22 cellular contexts compared by ENCODE assay signal in the genomic region with DNA sequence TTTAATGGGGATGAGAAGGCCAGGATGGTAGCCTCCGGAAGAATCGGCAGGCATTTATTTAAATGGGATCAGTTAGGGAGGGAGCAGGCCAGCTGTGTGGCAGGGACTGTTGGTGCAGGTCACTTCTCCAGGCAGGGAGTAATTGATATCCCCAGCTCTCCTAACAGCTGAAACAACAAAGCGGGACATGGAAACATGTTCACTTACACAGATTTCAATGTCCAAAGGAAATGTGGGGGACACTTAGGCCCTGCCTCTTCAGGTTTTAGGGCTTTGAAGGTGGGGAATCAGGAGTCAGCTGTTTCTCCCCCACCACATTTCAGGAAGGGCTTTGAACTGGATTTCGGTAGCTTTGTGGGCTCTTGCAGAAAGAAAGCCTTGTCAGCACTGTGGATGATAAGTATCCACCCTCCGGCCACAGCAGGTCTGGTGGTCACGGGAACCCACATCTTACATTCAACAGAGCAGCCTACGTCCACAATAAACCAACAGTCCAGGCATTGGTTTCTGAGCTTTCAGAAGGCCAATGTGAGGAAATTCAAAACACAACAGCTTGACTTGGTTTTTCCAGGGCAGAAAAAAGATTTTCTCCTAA.
A peak's percentile ranks its signal among the peaks of the same experiment; 100 is the strongest.
DNase-seq lines count a peak whose midpoint lies in the region; TF ChIP-seq lines count a peak whose summit lies in the region.
"Had no signal": no experiment of that assay in that cellular context is flagged by ENCODE, and none has a peak within 500 bp of the region (broad histone marks: within the 10 kb centered on the region; RNA-seq: fewer than 3 reads in every experiment).

No MANE protein-coding gene starts in this region.

- H2BK120ac ChIP-seq in mesenchymal stem cell (ENCODE audit: low read depth, low read length): no peak overlapping the region

- no peak overlapping the region for H3K18ac ChIP-seq in mesenchymal stem cell (ENCODE audit: low read depth in 1 of 2, low read length in 2 of 2)

- no peak overlapping the region for H3K4me3 Mint-ChIP-seq in activated T-helper 2 cell treated with anti-CD3 and anti-CD28 coated beads, Interferon-gamma antibody, Interleukin-2, Interleukin-4, amounts not matched to agents 10 μg/mL and 5 μg/mL and 100 μg/mL, durations not matched to agents 14 hours and 24 hours and 36 hours (ENCODE audit: low read depth)
- H3K4me3 Mint-ChIP-seq: activated T-helper 1 cell treated with anti-CD3 and anti-CD28 coated beads, Interleukin-12 subunit alpha, Interleukin-12 subunit beta, Interleukin-2, Interleukin-4 antibody, amounts not matched to agents 30 ng/mL and 10 ng/mL and 1 ng/mL, durations not matched to agents 14 hours and 24 hours and 36 hours; effector memory CD8-positive, alpha-beta T cell; H9; memory B cell; naive thymus-derived CD8-positive, alpha-beta T cell; T-cell had no signal

- H2BK5ac ChIP-seq in mesenchymal stem cell (ENCODE audit: low read depth, low read length, poor library complexity, severe bottlenecking): no peak overlapping the region

- TF ChIP-seq CTCF in BE2C (IDR thresholded peaks at IDR 0.05; ENCODE audit: low read depth, low read length): no peak

- no peak overlapping the region for H4K8ac ChIP-seq in mesenchymal stem cell (ENCODE audit: low read length)

- H2AFZ ChIP-seq in mesenchymal stem cell (ENCODE audit: low read depth, low read length): no peak overlapping the region

- H2AK5ac ChIP-seq in mesenchymal stem cell (ENCODE audit: low read length, severe bottlenecking): no peak overlapping the region

- H3K27ac ChIP-seq in mesenchymal stem cell (ENCODE audit: low read length, poor library complexity, severe bottlenecking): no peak overlapping the region
- H3K27ac ChIP-seq: tibial artery had no signal

- no peaks in the 10 kb centered on the region for H3K4me1 Mint-ChIP-seq in activated T-helper 2 cell treated with anti-CD3 and anti-CD28 coated beads, Interferon-gamma antibody, Interleukin-2, Interleukin-4, amounts not matched to agents 10 μg/mL and 5 μg/mL and 100 μg/mL, durations not matched to agents 14 hours and 24 hours and 36 hours (ENCODE audit: low read depth)
- H3K4me1 Mint-ChIP-seq: memory B cell; naive thymus-derived CD8-positive, alpha-beta T cell; T-cell had no signal

- no peak overlapping the region for H3K27ac Mint-ChIP-seq in activated T-helper 2 cell treated with anti-CD3 and anti-CD28 coated beads, Interferon-gamma antibody, Interleukin-2, Interleukin-4, amounts not matched to agents 10 μg/mL and 5 μg/mL and 100 μg/mL, durations not matched to agents 14 hours and 24 hours and 36 hours
- H3K27ac Mint-ChIP-seq: activated naive CD4-positive, alpha-beta T cell treated with anti-CD3 and anti-CD28 coated beads, Interleukin-2, amount 50 U/mL, for 72 hours; activated T-helper 1 cell treated with anti-CD3 and anti-CD28 coated beads, Interleukin-12 subunit alpha, Interleukin-12 subunit beta, Interleukin-2, Interleukin-4 antibody, amounts not matched to agents 30 ng/mL and 10 ng/mL and 1 ng/mL, durations not matched to agents 14 hours and 24 hours and 36 hours; effector memory CD8-positive, alpha-beta T cell; memory B cell; naive thymus-derived CD8-positive, alpha-beta T cell; T-cell had no signal

- H4K91ac ChIP-seq in mesenchymal stem cell (ENCODE audit: low read length): no peak overlapping the region

- no peak overlapping the region for H3K4ac ChIP-seq in mesenchymal stem cell (ENCODE audit: low read depth in 1 of 2, low read length in 2 of 2)

- H3K27me3 Mint-ChIP-seq in activated T-helper 2 cell treated with anti-CD3 and anti-CD28 coated beads, Interferon-gamma antibody, Interleukin-2, Interleukin-4, amounts not matched to agents 10 μg/mL and 5 μg/mL and 100 μg/mL, durations not matched to agents 14 hours and 24 hours and 36 hours (ENCODE audit: low read depth): peaks cover 16% of the 10 kb centered on the region
- H3K27me3 Mint-ChIP-seq: memory B cell had no signal

- no peak overlapping the region for H3K4me3 ChIP-seq in BE2C (ENCODE audit: low read depth, low read length)
- H3K4me3 ChIP-seq in mesenchymal stem cell (ENCODE audit: insufficient read depth in 1 of 2, low read depth in 1 of 2, low read length in 2 of 2): no peak overlapping the region
- H3K4me3 ChIP-seq: tibial artery had no signal

- H3K4me2 ChIP-seq in mesenchymal stem cell (ENCODE audit: low read length, poor library complexity, severe bottlenecking): no peak overlapping the region

- H2BK15ac ChIP-seq in mesenchymal stem cell (ENCODE audit: low read depth, poor library complexity, severe bottlenecking): no peak overlapping the region

- H3K9ac ChIP-seq in mesenchymal stem cell (ENCODE audit: low read length): no peak overlapping the region

- peak; percentile 33 for DNase-seq in BE2C
- peak; percentile 79 for DNase-seq in NCI-H146 treated with DMSO at 0.1 percent for 48 hours (lab: John Stamatoyannopoulos, UW; ENCODE audit: unreplicated experiment)
- peak; percentile 79 for DNase-seq in SHP77 (lab: John Stamatoyannopoulos, UW)
- peak; percentile 29 for DNase-seq in mesenchymal stem cell
- no peak for DNase-seq in NOMO-1 treated with DMSO at 0.1 percent for 48 hours (lab: John Stamatoyannopoulos, UW; ENCODE audit: unreplicated experiment)
- DNase-seq in activated T-helper 2 cell treated with anti-CD3 and anti-CD28 coated beads, Interferon-gamma antibody, Interleukin-2, Interleukin-4, amounts not matched to agents 10 μg/mL and 5 μg/mL and 100 μg/mL, durations not matched to agents 14 hours and 24 hours and 36 hours (ENCODE audit: low spot score): no peak
- no peak for DNase-seq in NCI-H128 (lab: John Stamatoyannopoulos, UW; ENCODE audit: unreplicated experiment)
- no peak for DNase-seq in AG20443 (ENCODE audit: low spot score)
- DNase-seq: activated CD4-positive, alpha-beta T cell treated with anti-CD3 and anti-CD28 coated beads for 4 hours; DMS 273 treated with DMSO at 0.1 percent for 48 hours; effector memory CD8-positive, alpha-beta T cell; H9; naive thymus-derived CD8-positive, alpha-beta T cell; NCI-H2171 treated with DMSO at 0.1 percent for 48 hours; small intestine; stimulated activated CD4-positive, alpha-beta T cell treated with anti-CD3 and anti-CD28 coated beads, Interleukin-2, amount 100 ng/mL, for 48 hours; stimulated activated naive CD8-positive, alpha-beta T cell treated with anti-CD3 and anti-CD28 coated beads, Interleukin-15, Interleukin-2, amounts not matched to agents 100 U/mL and 50 U/mL, for 24 hours; T-cell; tibial artery had no signal

- H3K14ac ChIP-seq in mesenchymal stem cell (ENCODE audit: low read length in 2 of 2): no peak overlapping the region

- H3K27me3 ChIP-seq in BE2C: no peaks in the 10 kb centered on the region
- H3K27me3 ChIP-seq in mesenchymal stem cell (ENCODE audit: control insufficient read depth in 1 of 2, insufficient read depth in 1 of 2, low read length in 2 of 2): no peaks in the 10 kb centered on the region
- H3K27me3 ChIP-seq: tibial artery had no signal

- H3K23ac ChIP-seq in mesenchymal stem cell (ENCODE audit: low read length in 2 of 2): no peak overlapping the region

- no peaks in the 10 kb centered on the region for H3K79me1 ChIP-seq in mesenchymal stem cell (replicated peaks; ENCODE audit: low read length, poor library complexity, severe bottlenecking)

- H3K9me3 ChIP-seq in BE2C (no peaks in the 10 kb centered on the region), mesenchymal stem cell (ENCODE audit: control insufficient read depth, low read length) (no peaks in the 10 kb centered on the region)
- H3K9me3 ChIP-seq: tibial artery had no signal

- 60% methylated on average over 7 of the region's 7 CpGs for WGBS in mesenchymal stem cell

- H3K36me3 ChIP-seq in BE2C (no peaks in the 10 kb centered on the region), mesenchymal stem cell (ENCODE audit: control insufficient read depth in 1 of 2, insufficient read depth in 2 of 2, low read depth in 1 of 2, low read length in 2 of 2) (no peaks in the 10 kb centered on the region)
- H3K36me3 ChIP-seq: tibial artery had no signal

- intact Hi-C loops in activated T-helper 2 cell treated with anti-CD3 and anti-CD28 coated beads, Interferon-gamma antibody, Interleukin-2, Interleukin-4, amounts not matched to agents 10 μg/mL and 5 μg/mL and 100 μg/mL, durations not matched to agents 14 hours and 24 hours and 36 hours (cut with micrococcal nuclease): no loop called here

- H3K4me1 ChIP-seq in BE2C: 0 out of 2 replicates have a peak, but pooled peaks cover 2% of the 10 kb centered on the region
- H3K4me1 ChIP-seq in mesenchymal stem cell (ENCODE audit: control insufficient read depth, insufficient read depth, low read depth, low read length): peaks cover 5% of the 10 kb centered on the region

- H2BK12ac ChIP-seq in mesenchymal stem cell (ENCODE audit: low read length in 2 of 2): no peak overlapping the region

- no peaks in the 10 kb centered on the region for H3K9me3 Mint-ChIP-seq in activated T-helper 2 cell treated with anti-CD3 and anti-CD28 coated beads, Interferon-gamma antibody, Interleukin-2, Interleukin-4, amounts not matched to agents 10 μg/mL and 5 μg/mL and 100 μg/mL, durations not matched to agents 14 hours and 24 hours and 36 hours
- H3K9me3 Mint-ChIP-seq: activated naive CD4-positive, alpha-beta T cell treated with anti-CD3 and anti-CD28 coated beads, Interleukin-2, amount 50 U/mL, for 72 hours; activated T-helper 1 cell treated with anti-CD3 and anti-CD28 coated beads, Interleukin-12 subunit alpha, Interleukin-12 subunit beta, Interleukin-2, Interleukin-4 antibody, amounts not matched to agents 30 ng/mL and 10 ng/mL and 1 ng/mL, durations not matched to agents 14 hours and 24 hours and 36 hours; effector memory CD8-positive, alpha-beta T cell; H9; memory B cell; naive thymus-derived CD8-positive, alpha-beta T cell; T-cell had no signal

- no peaks in the 10 kb centered on the region for H3K36me3 Mint-ChIP-seq in activated T-helper 2 cell treated with anti-CD3 and anti-CD28 coated beads, Interferon-gamma antibody, Interleukin-2, Interleukin-4, amounts not matched to agents 10 μg/mL and 5 μg/mL and 100 μg/mL, durations not matched to agents 14 hours and 24 hours and 36 hours (ENCODE audit: low read depth)
- H3K36me3 Mint-ChIP-seq: activated naive CD4-positive, alpha-beta T cell treated with anti-CD3 and anti-CD28 coated beads, Interleukin-2, amount 50 U/mL, for 72 hours; memory B cell; naive thymus-derived CD8-positive, alpha-beta T cell; T-cell had no signal

Comparison
In these comparisons a context has a peak if more than half of its experiments do, and no peak if none do; other contexts are left out.
1. DNase-seq: peak in BE2C (single experiment), NCI-H146 treated with DMSO at 0.1 percent for 48 hours (single experiment), SHP77 (2 of 2) and mesenchymal stem cell (single experiment); none in NOMO-1 treated with DMSO at 0.1 percent for 48 hours (single experiment), activated T-helper 2 cell treated with anti-CD3 and anti-CD28 coated beads, Interferon-gamma antibody, Interleukin-2, Interleukin-4, amounts not matched to agents 10 μg/mL and 5 μg/mL and 100 μg/mL, durations not matched to agents 14 hours and 24 hours and 36 hours (single experiment), NCI-H128 (single experiment) and AG20443 (single experiment).